ENCODE assay signal across 25 cellular contexts in genomic region chr3:66055319-66055718, GRCh38. TPM values are rescaled to one million over a fixed set of nuclear protein-coding genes. Genes with fewer than 3 reads are reported as not detected.
"Had no signal": no experiment of that assay in that cellular context is flagged by ENCODE, and none has a peak within 500 bp of the region (broad histone marks: within the 10 kb centered on the region; RNA-seq: fewer than 3 reads in every experiment).

No MANE protein-coding gene starts in this region.

- H3K4me1 Mint-ChIP-seq: activated CD4-positive, alpha-beta T cell treated with anti-CD3 and anti-CD28 coated beads, Interleukin-2, amount 10 ng/mL, durations not matched to agents 7 days and 5 days had no signal

- H3K9ac ChIP-seq: KMS-11 had no signal

- H3K36me3 ChIP-seq: brain microvascular endothelial cell, cardiac muscle cell had no signal

- H3K9me3 Mint-ChIP-seq: activated CD4-positive, alpha-beta memory T cell treated with anti-CD3 and anti-CD28 coated beads for 36 hours; activated CD4-positive, alpha-beta T cell treated with anti-CD3 and anti-CD28 coated beads, Interleukin-2, amount 10 ng/mL, durations not matched to agents 7 days and 5 days; activated naive CD4-positive, alpha-beta T cell treated with anti-CD3 and anti-CD28 coated beads for 36 hours had no signal

- H3K4me3 Mint-ChIP-seq: activated CD4-positive, alpha-beta memory T cell treated with anti-CD3 and anti-CD28 coated beads for 36 hours; activated CD4-positive, alpha-beta T cell treated with anti-CD3 and anti-CD28 coated beads, Interleukin-2, amount 10 ng/mL, durations not matched to agents 7 days and 5 days; activated naive CD4-positive, alpha-beta T cell treated with anti-CD3 and anti-CD28 coated beads for 36 hours; activated naive CD8-positive, alpha-beta T cell; activated T-cell treated with anti-CD3 and anti-CD28 coated beads, Interleukin-2, amount 50 U/mL, for 4 hours had no signal

- H3K36me3 Mint-ChIP-seq: activated CD4-positive, alpha-beta memory T cell treated with anti-CD3 and anti-CD28 coated beads for 36 hours; activated naive CD8-positive, alpha-beta T cell had no signal

- H3K27ac ChIP-seq: brain microvascular endothelial cell, cardiac muscle cell, KMS-11, SK-N-MC, VCaP had no signal

- H3K27me3 ChIP-seq: brain microvascular endothelial cell, cardiac muscle cell had no signal

- H3K27ac Mint-ChIP-seq: activated CD4-positive, alpha-beta memory T cell treated with anti-CD3 and anti-CD28 coated beads for 36 hours; activated CD4-positive, alpha-beta T cell treated with anti-CD3 and anti-CD28 coated beads, Interleukin-2, amount 10 ng/mL, durations not matched to agents 7 days and 5 days; activated naive CD4-positive, alpha-beta T cell treated with anti-CD3 and anti-CD28 coated beads for 36 hours; activated naive CD8-positive, alpha-beta T cell had no signal

- H3K27me3 Mint-ChIP-seq: activated CD4-positive, alpha-beta memory T cell treated with anti-CD3 and anti-CD28 coated beads for 36 hours had no signal

- H3K4me3 ChIP-seq: cardiac muscle cell, SK-N-MC had no signal

- DNase-seq: activated CD4-positive, alpha-beta memory T cell treated with anti-CD3 and anti-CD28 coated beads for 36 hours; activated CD4-positive, alpha-beta T cell treated with anti-CD3 and anti-CD28 coated beads, Interleukin-2, amount 10 ng/mL, durations not matched to agents 7 days and 5 days; activated CD4-positive, CD25-positive, alpha-beta regulatory T cell; activated CD8-positive, alpha-beta memory T cell treated with anti-CD3 and anti-CD28 coated beads for 24 hours; activated effector memory CD4-positive, alpha-beta T cell treated with anti-CD3 and anti-CD28 coated beads, Interleukin-2, amount 50 U/mL, for 16 hours; activated naive CD4-positive, alpha-beta T cell treated with anti-CD3 and anti-CD28 coated beads for 36 hours; activated T-cell treated with anti-CD3 and anti-CD28 coated beads, Interleukin-2, amount 50 U/mL, for 4 hours; brain microvascular endothelial cell; NCI-H1092; NCI-H1417; NCI-H1694; NCI-H2029; NCI-H2107; NCI-H2171 treated with DMSO at 0.1 percent for 48 hours; NCI-H345; NCI-H510A; NCI-H526 treated with DMSO at 0.1 percent for 48 hours; NCI-H82; RPMI8226; T-helper 1 cell had no signal

RNA-seq across cellular contexts. Expression of gene MAGI1, which starts 16.6 kb away (rescaled TPM):
- total RNA-seq: activated naive CD4-positive, alpha-beta T cell treated with anti-CD3 and anti-CD28 coated beads for 36 hours had no signal
